In the genomic region with DNA sequence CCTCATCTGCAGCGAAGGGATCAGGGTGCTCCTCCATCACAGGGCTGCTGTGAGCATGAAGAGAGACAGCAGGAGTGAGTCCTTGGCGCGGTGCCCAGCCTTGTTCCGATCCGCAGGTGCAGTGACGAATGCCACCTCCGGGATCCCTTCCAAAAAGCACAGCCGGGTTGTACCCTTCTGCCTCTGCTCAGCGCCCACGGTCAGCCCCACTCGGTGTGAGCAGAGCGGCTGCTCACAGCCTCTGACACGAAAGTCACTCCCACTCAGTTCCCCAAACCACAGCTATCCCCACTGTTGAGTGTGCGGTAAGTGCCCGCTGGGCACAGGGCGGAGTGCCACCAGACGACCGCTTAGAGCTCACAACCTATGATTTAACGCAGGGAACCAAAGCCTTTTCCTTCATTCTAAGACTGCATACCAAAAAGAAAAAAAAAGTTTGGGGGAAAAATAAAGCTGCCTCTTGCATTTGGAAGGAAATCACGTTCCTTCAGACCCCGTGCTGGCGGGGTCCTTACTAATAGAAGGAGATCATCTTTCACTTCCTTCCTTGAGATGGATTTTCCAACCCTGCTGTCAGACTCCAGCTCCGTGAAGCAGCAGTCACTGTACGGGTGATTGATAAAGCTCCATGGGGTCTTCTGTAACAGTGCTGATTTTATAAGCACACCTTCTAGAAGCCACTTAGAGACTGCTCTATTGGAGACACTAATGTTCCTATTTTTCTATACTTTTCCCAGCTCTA, we compare ENCODE assay signal across 10 cellular contexts. TPM values are rescaled to one million over a fixed set of nuclear protein-coding genes. Genes with fewer than 3 reads are reported as not detected.
DNase-seq lines count a peak whose midpoint lies in the region; ATAC-seq, FAIRE-seq and TF ChIP-seq lines count a peak whose summit lies in the region.
"Had no signal": no experiment of that assay in that cellular context is flagged by ENCODE, and none has a peak within 500 bp of the region (broad histone marks: within the 10 kb centered on the region; RNA-seq: fewer than 3 reads in every experiment).

No MANE protein-coding gene starts in this region.

- no peaks in the 10 kb centered on the region for H3K9me3 ChIP-seq in BE2C

- TF ChIP-seq CTCF in BE2C (IDR thresholded peaks at IDR 0.05; ENCODE audit: low read depth, low read length) = no peak

- ATAC-seq in left colon (peak; percentile 45), GM21786 (IDR thresholded peaks at IDR 0.05; ENCODE audit: unreplicated experiment) (no peak)

- in situ Hi-C loops in KBM-7 (cut with MboI; ENCODE audit: low pct_unique_long_range_greater_than_20kb, low sequenced_read_pairs) = loop anchor here (10.0 kb wide), 1 partner anchor 69 kb away; no protein-coding TSS in a partner anchor

- no peak for TF ChIP-seq POLR2A in GM12892 (IDR thresholded peaks at IDR 0.05; ENCODE audit: low read depth, low read length)

- DNase-seq in BE2C (peak; percentile 39), KBM-7 (peak; percentile 38), NCI-H774 (lab: John Stamatoyannopoulos, UW) (peak; percentile 39), left colon (peak in 1 of 2 donors; percentile 31), NCI-H526 treated with DMSO at 0.1 percent for 48 hours (lab: John Stamatoyannopoulos, UW) (no peak), GM12892 (ENCODE audit: insufficient read length) (no peak), T1000 (lab: John Stamatoyannopoulos, UW) (no peak)
- DNase-seq: activated CD8-positive, alpha-beta memory T cell treated with anti-CD3 and anti-CD28 coated beads for 24 hours had no signal

- intact Hi-C loops in left colon (cut with DNase I, micrococcal nuclease) = no loop called here

- H3K4me3 ChIP-seq in BE2C (ENCODE audit: low read depth, low read length) = no peak overlapping the region
- H3K4me3 ChIP-seq: PC-9 had no signal

- H3K36me3 ChIP-seq in BE2C = no peaks in the 10 kb centered on the region

- H3K4me1 ChIP-seq in BE2C = no peaks in the 10 kb centered on the region

- H3K27me3 ChIP-seq in BE2C = peaks cover 13% of the 10 kb centered on the region

- no peak for FAIRE-seq in GM12892 (lab: Jason Lieb, UNC)

RNA-seq across cellular contexts. Expression of gene TUBGCP5, which starts 34.7 kb away (rescaled TPM):
- 27.9 TPM for polyA plus RNA-seq in BE2C (2012; ENCODE audit: insufficient read depth, insufficient read length, low read depth)
- 10 to 100 TPM; 10.0 to 13.0 TPM for total RNA-seq in left colon
- polyA plus RNA-seq in GM12892 (2012; ENCODE audit: missing spikeins) = 14.6 TPM

Comparison
In these comparisons a context has a peak if more than half of its experiments do, and no peak if none do; other contexts are left out.
1. DNase-seq: peak in BE2C (single experiment), KBM-7 (single experiment) and NCI-H774 (single experiment); none in NCI-H526 treated with DMSO at 0.1 percent for 48 hours (single experiment), GM12892 (single experiment) and T1000 (single experiment).